In genomic region chr6:141624301-141624700, GRCh38 we compare ENCODE assay signal across 34 cellular contexts.
"Had no signal": no experiment of that assay in that cellular context is flagged by ENCODE, and none has a peak within 500 bp of the region (broad histone marks: within the 10 kb centered on the region; RNA-seq: fewer than 3 reads in every experiment).

No MANE protein-coding gene starts in this region.

- DNase-seq: Karpas-422, Kasumi-1, MG63, MM.1S, MV-4-11, NCI-H1048, NCI-H1092, NCI-H1092 treated with DMSO at 0.1 percent for 48 hours, NCI-H1105, NCI-H1417, NCI-H1417 treated with DMSO at 0.1 percent for 48 hours, NCI-H1436, NCI-H1436 treated with DMSO at 0.1 percent for 48 hours, NCI-H146, NCI-H1694, NCI-H1694 treated with DMSO at 0.1 percent for 48 hours, NCI-H187, NCI-H187 treated with DMSO at 0.1 percent for 48 hours, NCI-H1930, NCI-H2029, NCI-H2029 treated with DMSO at 0.1 percent for 48 hours, NCI-H2081, NCI-H2081 treated with DMSO at 0.1 percent for 48 hours, NCI-H2107, NCI-H2171, NCI-H2171 treated with DMSO at 0.1 percent for 48 hours, NCI-H2227 treated with DMSO at 0.1 percent for 48 hours, NCI-H226, NCI-H345, NCI-H446, NCI-H446 treated with DMSO at 0.1 percent for 48 hours, NCI-H510A, NCI-H510A treated with DMSO at 0.1 percent for 48 hours had no signal

- H3K36me3 ChIP-seq: MG63 had no signal

- H3K27ac ChIP-seq: KMS-11 had no signal

- H3K9ac ChIP-seq: KMS-11 had no signal

- H3K27me3 ChIP-seq: MG63 had no signal

- H3K9me3 ChIP-seq: MG63 had no signal

- H3K4me3 ChIP-seq: MG63 had no signal

- H3K4me2 ChIP-seq: KMS-11 had no signal
